Comparison of ENCODE assay signal across 13 cellular contexts in genomic region chr12:40063424-40063823, GRCh38. TPM values are rescaled to one million over a fixed set of nuclear protein-coding genes. Genes with fewer than 3 reads are reported as not detected.
DNase-seq lines count a peak whose midpoint lies in the region; ATAC-seq, FAIRE-seq and TF ChIP-seq lines count a peak whose summit lies in the region.
"Had no signal": no experiment of that assay in that cellular context is flagged by ENCODE, and none has a peak within 500 bp of the region (broad histone marks: within the 10 kb centered on the region; RNA-seq: fewer than 3 reads in every experiment).

No MANE protein-coding gene starts in this region.

- peaks cover 0 to 10% (median 0%) of the 10 kb centered on the region in 3 donors for H3K4me1 ChIP-seq in pancreas
- H3K4me1 ChIP-seq in right lobe of liver: no peaks in the 10 kb centered on the region
- no peaks in the 10 kb centered on the region for H3K4me1 ChIP-seq in small intestine (ENCODE audit: control insufficient read depth in 2 of 2, insufficient read depth in 1 of 2, low read depth in 1 of 2, low read length in 1 of 2)

- intact Hi-C loops in pancreas (cut with DNase I) (no loop called here), right lobe of liver (cut with DNase I) (no loop called here)

- WGBS in pancreas, 2 donors: 27 to 40% methylated on average over 5 of the region's 5 CpGs
- 68% methylated on average over 5 of the region's 5 CpGs for WGBS in right lobe of liver (ENCODE audit: insufficient coverage, low coverage, low lambda C conversion rate, missing lambda C conversion rate)
- WGBS in small intestine, 3 donors: 43 to 70% (median 65%) methylated on average over 5 of the region's 5 CpGs

- H3K9me3 ChIP-seq in pancreas: no peaks in the 10 kb centered on the region
- H3K9me3 ChIP-seq in right lobe of liver: no peaks in the 10 kb centered on the region
- no peaks in the 10 kb centered on the region for H3K9me3 ChIP-seq in small intestine (ENCODE audit: control insufficient read depth, low read depth)

- no peak for TF ChIP-seq CTCF in epithelial cell of esophagus (IDR thresholded peaks at IDR 0.05; ENCODE audit: insufficient read depth, low read depth, low read length, missing control alignments)
- TF ChIP-seq CTCF in pancreas (IDR thresholded peaks at IDR 0.05): no peak
- TF ChIP-seq CTCF in right lobe of liver (IDR thresholded peaks at IDR 0.05): no peak

- FAIRE-seq in pancreas (lab: Jason Lieb, UNC) (no peak), small intestine (lab: Jason Lieb, UNC) (no peak)
- FAIRE-seq: endometrium had no signal

- DNase-seq in H4 (ENCODE audit: low spot score) (peak; percentile 16), NCI-H345 (lab: John Stamatoyannopoulos, UW) (peak; percentile 10), epithelial cell of esophagus (ENCODE audit: low read depth) (peak; percentile 52), pancreas (no peak), NCI-H187 (lab: John Stamatoyannopoulos, UW) (no peak), right lobe of liver (no peak), small intestine (no peak)
- DNase-seq: CD4-positive, alpha-beta T cell had no signal

- no peak overlapping the region for H3K4me3 ChIP-seq in epithelial cell of esophagus (ENCODE audit: low read length)
- no peak overlapping the region for H3K4me3 ChIP-seq in pancreas
- no peak overlapping the region for H3K4me3 ChIP-seq in right lobe of liver
- no peak overlapping the region for H3K4me3 ChIP-seq in small intestine (ENCODE audit: low read depth in 1 of 2, low read length in 2 of 2)
- H3K4me3 ChIP-seq: SK-N-MC had no signal

- TF ChIP-seq POLR2A in right lobe of liver (IDR thresholded peaks at IDR 0.05): no peak

- H3K27me3 ChIP-seq in pancreas (no peaks in the 10 kb centered on the region), right lobe of liver (no peaks in the 10 kb centered on the region), small intestine (ENCODE audit: control insufficient read depth in 2 of 2, insufficient read depth in 2 of 2, low read length in 2 of 2) (no peaks in the 10 kb centered on the region)

- H3K27ac ChIP-seq in pancreas (no peak overlapping the region), right lobe of liver (no peak overlapping the region), small intestine (ENCODE audit: low read depth in 1 of 2, low read length in 1 of 2) (no peak overlapping the region)
- H3K27ac ChIP-seq: parathyroid adenoma, SK-N-MC had no signal

- H3K36me3 ChIP-seq in pancreas (no peaks in the 10 kb centered on the region), right lobe of liver (no peaks in the 10 kb centered on the region), small intestine (ENCODE audit: control insufficient read depth in 2 of 2, insufficient read depth in 2 of 2, low read length in 2 of 2) (no peaks in the 10 kb centered on the region)

- ATAC-seq in pancreas (peak in 3 of 4 donors; percentile 32 to 51 (median 44)), GM18907 (IDR thresholded peaks at IDR 0.05; ENCODE audit: unreplicated experiment) (no peak), right lobe of liver (no peak)
- ATAC-seq: activated T-helper 17 cell treated with anti-CD3 and anti-CD28 coated beads, Interleukin-2, amount 50 U/mL, for 72 hours had no signal

RNA-seq across cellular contexts. Expression of gene SLC2A13, which starts 42.5 kb away (rescaled TPM):
- 3.7 and 3.8 TPM in 2 replicates for total RNA-seq in H4 (2014; rRNA removed; shearing (Covaris generic))
- total RNA-seq in pancreas: 10 to 100 TPM in 1 of 6 donors, 1 to 10 TPM in 5; 5.2 to 10.7 (median 7.7) TPM
- polyA plus RNA-seq in pancreas: 1 to 10 TPM; 2.7 to 5.6 TPM
- total RNA-seq in right lobe of liver: 10 to 100 TPM in 1 of 6 experiments, 1 to 10 TPM in 5; 5.2 to 11.7 (median 8.7) TPM
- 1 to 10 TPM; 1.1 to 4.3 (median 1.8) TPM for polyA plus RNA-seq in small intestine

Comparison
In these comparisons a context has a peak if more than half of its experiments do, and no peak if none do; other contexts are left out.
1. DNase-seq: peak in H4 (single experiment), NCI-H345 (single experiment) and epithelial cell of esophagus (single experiment); none in pancreas (0 of 6), NCI-H187 (0 of 2), right lobe of liver (0 of 3) and small intestine (single experiment).
2. ATAC-seq: peak in pancreas (3 of 4); none in GM18907 (single experiment) and right lobe of liver (0 of 4).